In the genomic region with DNA sequence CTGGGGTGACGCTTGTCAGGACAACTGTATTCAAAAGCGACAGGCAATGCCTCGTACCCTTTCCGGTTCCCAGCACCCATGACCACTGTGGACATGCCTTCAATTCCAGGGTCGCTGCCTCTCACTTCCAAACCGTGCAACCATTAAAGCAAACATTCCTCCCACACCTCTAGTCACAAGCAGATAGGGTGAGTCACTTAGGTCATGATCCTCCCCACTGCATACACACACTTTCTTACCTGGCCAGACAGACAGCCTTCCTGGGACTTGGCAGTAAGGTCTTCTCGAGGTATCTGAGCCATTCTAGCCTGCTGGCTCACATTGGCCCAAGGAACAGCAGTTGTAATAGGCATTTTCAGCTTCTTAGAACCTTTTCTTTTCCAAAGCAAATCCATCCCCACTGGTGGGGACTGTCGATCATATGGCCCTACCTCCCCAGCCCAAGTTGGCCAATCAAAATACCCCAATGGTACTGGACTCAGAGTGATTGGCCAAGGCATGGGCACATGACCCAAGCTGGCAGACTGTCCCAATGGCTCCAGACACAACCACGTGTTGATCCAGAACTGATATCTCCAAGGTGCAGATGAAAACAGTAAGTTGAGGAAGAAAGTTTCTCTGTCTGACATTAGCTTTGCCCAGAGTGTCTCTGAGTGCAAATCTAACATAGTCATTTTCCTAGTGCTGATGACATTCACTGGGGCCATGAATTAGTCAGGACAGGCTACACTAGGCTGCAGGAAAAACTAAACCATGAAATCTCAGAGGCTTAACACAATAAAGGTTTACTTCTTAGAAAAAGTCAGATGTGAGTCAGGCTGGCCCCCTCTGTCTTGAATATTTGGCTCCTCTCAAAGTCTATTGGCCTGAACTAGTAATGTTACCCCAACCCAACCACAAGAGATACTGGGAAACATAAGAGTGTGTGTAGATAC, we compare ENCODE assay signal across 22 cellular contexts.
A peak's percentile ranks its signal among the peaks of the same experiment; 100 is the strongest.
DNase-seq lines count a peak whose midpoint lies in the region; ATAC-seq lines count a peak whose summit lies in the region.
"Had no signal": no experiment of that assay in that cellular context is flagged by ENCODE, and none has a peak within 500 bp of the region (broad histone marks: within the 10 kb centered on the region; RNA-seq: fewer than 3 reads in every experiment).

No MANE protein-coding gene starts in this region.

- peak overlapping the region; percentile 59 for H3K27ac Mint-ChIP-seq in activated CD4-positive, alpha-beta memory T cell treated with anti-CD3 and anti-CD28 coated beads for 36 hours
- no peak overlapping the region for H3K27ac Mint-ChIP-seq in CD8-positive, alpha-beta memory T cell
- H3K27ac Mint-ChIP-seq: activated naive CD8-positive, alpha-beta T cell; CD4-positive, alpha-beta memory T cell had no signal

- peaks cover 5% of the 10 kb centered on the region for H3K9me3 Mint-ChIP-seq in activated CD4-positive, alpha-beta memory T cell treated with anti-CD3 and anti-CD28 coated beads for 36 hours
- H3K9me3 Mint-ChIP-seq in CD8-positive, alpha-beta memory T cell = no peaks in the 10 kb centered on the region

- no peak overlapping the region for H3K4me3 Mint-ChIP-seq in activated CD4-positive, alpha-beta memory T cell treated with anti-CD3 and anti-CD28 coated beads for 36 hours
- no peak overlapping the region for H3K4me3 Mint-ChIP-seq in CD8-positive, alpha-beta memory T cell
- H3K4me3 Mint-ChIP-seq: activated naive CD8-positive, alpha-beta T cell; CD4-positive, alpha-beta memory T cell; neural crest cell had no signal

- H3K36me3 Mint-ChIP-seq in activated CD4-positive, alpha-beta memory T cell treated with anti-CD3 and anti-CD28 coated beads for 36 hours = no peaks in the 10 kb centered on the region
- no peaks in the 10 kb centered on the region for H3K36me3 Mint-ChIP-seq in CD8-positive, alpha-beta memory T cell
- H3K36me3 Mint-ChIP-seq: activated naive CD8-positive, alpha-beta T cell; CD4-positive, alpha-beta memory T cell had no signal

- CTCF ChIA-PET in activated CD4-positive, alpha-beta memory T cell treated with anti-CD3 and anti-CD28 coated beads for 36 hours (lab: Charles Lee) = no interaction called here
- CTCF ChIA-PET in CD8-positive, alpha-beta memory T cell (lab: Charles Lee) = no interaction called here

- intact Hi-C loops in activated CD4-positive, alpha-beta memory T cell treated with anti-CD3 and anti-CD28 coated beads for 36 hours (cut with micrococcal nuclease) = no loop called here

- POLR2A ChIA-PET in activated CD4-positive, alpha-beta memory T cell treated with anti-CD3 and anti-CD28 coated beads for 36 hours (lab: Charles Lee) = no interaction called here
- POLR2A ChIA-PET in CD8-positive, alpha-beta memory T cell (lab: Charles Lee) = no interaction called here

- no peaks in the 10 kb centered on the region for H3K4me1 ChIP-seq in CD8-positive, alpha-beta memory T cell (ENCODE audit: insufficient read depth, low read length)
- H3K4me1 ChIP-seq: HAP-1, lower lobe of right lung, tibial nerve had no signal

- H3K27ac ChIP-seq in CD8-positive, alpha-beta memory T cell (ENCODE audit: low read depth, low read length) = no peak overlapping the region
- H3K27ac ChIP-seq: 22Rv1, hepatocyte, lower lobe of right lung, SJCRH30, tibial nerve had no signal

- DNase-seq in activated CD4-positive, CD25-positive, alpha-beta regulatory T cell treated with anti-CD3 and anti-CD28 coated beads, Interleukin-2, amount 50 U/mL, for 72 hours = no peak
- DNase-seq in Daoy (ENCODE audit: low read depth) = peak; percentile 35
- peak; percentile 20 for DNase-seq in activated CD4-positive, alpha-beta memory T cell treated with anti-CD3 and anti-CD28 coated beads for 36 hours
- DNase-seq in kidney tubule cell (ENCODE audit: low spot score) = peak; percentile 84
- DNase-seq in CD8-positive, alpha-beta memory T cell = no peak
- no peak for DNase-seq in NCI-H1930 (lab: John Stamatoyannopoulos, UW)
- DNase-seq: CD4-positive, alpha-beta memory T cell; foreskin fibroblast; lower lobe of right lung; NCI-H1092 treated with DMSO at 0.1 percent for 48 hours; NCI-H2081 treated with DMSO at 0.1 percent for 48 hours; NCI-H446; SJCRH30; stimulated activated naive CD4-positive, alpha-beta T cell treated with Interleukin-2 at 50 U/mL for 16 hours had no signal

- H3K27me3 ChIP-seq in CD8-positive, alpha-beta memory T cell (ENCODE audit: insufficient read depth, low read length, poor library complexity, severe bottlenecking) = no peaks in the 10 kb centered on the region
- H3K27me3 ChIP-seq: hepatocyte, SJCRH30, tibial nerve had no signal

- no peaks in the 10 kb centered on the region for H3K36me3 ChIP-seq in CD8-positive, alpha-beta memory T cell (ENCODE audit: insufficient read depth, low read length)
- H3K36me3 ChIP-seq: HAP-1, lower lobe of right lung, SJCRH30, tibial nerve had no signal

- no peaks in the 10 kb centered on the region for H3K9me3 ChIP-seq in CD8-positive, alpha-beta memory T cell (ENCODE audit: low read length)
- H3K9me3 ChIP-seq: HAP-1, lower lobe of right lung, tibial nerve had no signal

- peaks cover 15% of the 10 kb centered on the region for H3K4me1 Mint-ChIP-seq in activated CD4-positive, alpha-beta memory T cell treated with anti-CD3 and anti-CD28 coated beads for 36 hours (ENCODE audit: low read depth)
- H3K4me1 Mint-ChIP-seq in CD8-positive, alpha-beta memory T cell = peaks cover 3 to 7% (median 6%) of the 10 kb centered on the region in 3 donors
- H3K4me1 Mint-ChIP-seq: neural crest cell had no signal

- peak; percentile 77 to 82 for ATAC-seq in activated CD4-positive, CD25-positive, alpha-beta regulatory T cell treated with anti-CD3 and anti-CD28 coated beads, Interleukin-2, amount 50 U/mL, for 24 hours
- ATAC-seq in HG02885 (IDR thresholded peaks at IDR 0.05; ENCODE audit: poor library complexity, unreplicated experiment) = no peak
- ATAC-seq: lower lobe of right lung had no signal

- H3K27me3 Mint-ChIP-seq in activated CD4-positive, alpha-beta memory T cell treated with anti-CD3 and anti-CD28 coated beads for 36 hours = peaks cover 10% of the 10 kb centered on the region
- peaks cover 7 to 20% of the 10 kb centered on the region in 2 donors for H3K27me3 Mint-ChIP-seq in CD8-positive, alpha-beta memory T cell

- H3K4me3 ChIP-seq in CD8-positive, alpha-beta memory T cell (ENCODE audit: low read length) = no peak overlapping the region
- H3K4me3 ChIP-seq: HAP-1, hepatocyte, lower lobe of right lung, SJCRH30, tibial nerve had no signal

Comparison
In these comparisons a context has a peak if more than half of its experiments do, and no peak if none do; other contexts are left out.
1. DNase-seq: peak in Daoy (single experiment), activated CD4-positive, alpha-beta memory T cell treated with anti-CD3 and anti-CD28 coated beads for 36 hours (single experiment) and kidney tubule cell (single experiment); none in activated CD4-positive, CD25-positive, alpha-beta regulatory T cell treated with anti-CD3 and anti-CD28 coated beads, Interleukin-2, amount 50 U/mL, for 72 hours (single experiment), CD8-positive, alpha-beta memory T cell (0 of 5) and NCI-H1930 (0 of 2).